In the genomic region with DNA sequence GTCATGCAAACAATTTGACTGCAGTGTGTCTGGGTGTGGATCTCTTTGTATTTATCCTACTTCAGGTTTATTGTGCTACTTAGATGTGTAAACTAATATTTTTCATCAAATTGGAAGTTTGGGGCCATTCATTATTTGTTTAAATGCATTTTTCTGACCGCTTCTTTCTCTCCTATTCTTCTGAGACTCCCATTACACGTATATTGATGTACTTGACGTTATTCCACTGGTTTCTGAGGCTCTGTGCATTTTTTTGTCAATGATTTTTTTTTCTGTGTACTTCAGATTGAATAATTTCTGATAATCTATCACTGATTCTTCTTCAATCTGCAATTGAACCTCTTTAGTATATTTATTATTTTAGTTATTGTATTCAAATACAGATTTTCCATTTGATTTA, we compare ENCODE assay signal across 35 cellular contexts.
"Had no signal": no experiment of that assay in that cellular context is flagged by ENCODE, and none has a peak within 500 bp of the region (broad histone marks: within the 10 kb centered on the region; RNA-seq: fewer than 3 reads in every experiment).

No MANE protein-coding gene starts in this region.

- DNase-seq: Karpas-422, Kasumi-1, KG1, MG63, MM.1S, MV-4-11, NCI-H1048, NCI-H1092, NCI-H1092 treated with DMSO at 0.1 percent for 48 hours, NCI-H1105, NCI-H1105 treated with DMSO at 0.1 percent for 48 hours, NCI-H1417, NCI-H1417 treated with DMSO at 0.1 percent for 48 hours, NCI-H1436, NCI-H1436 treated with DMSO at 0.1 percent for 48 hours, NCI-H146, NCI-H1694, NCI-H1694 treated with DMSO at 0.1 percent for 48 hours, NCI-H187, NCI-H187 treated with DMSO at 0.1 percent for 48 hours, NCI-H1930, NCI-H2029, NCI-H2029 treated with DMSO at 0.1 percent for 48 hours, NCI-H2081, NCI-H2081 treated with DMSO at 0.1 percent for 48 hours, NCI-H2107, NCI-H2171, NCI-H2171 treated with DMSO at 0.1 percent for 48 hours, NCI-H2227 treated with DMSO at 0.1 percent for 48 hours, NCI-H226, NCI-H345, NCI-H446, NCI-H446 treated with DMSO at 0.1 percent for 48 hours, NCI-H510A had no signal

- H3K27ac ChIP-seq: KMS-11 had no signal

- H3K4me2 ChIP-seq: KMS-11 had no signal

- H3K36me3 ChIP-seq: MG63 had no signal

- H3K27me3 ChIP-seq: MG63 had no signal

- H3K9ac ChIP-seq: KMS-11 had no signal

- H3K9me3 ChIP-seq: MG63 had no signal

- H3K4me3 ChIP-seq: MG63 had no signal
